24 cellular contexts compared by ENCODE assay signal in the genomic region with DNA sequence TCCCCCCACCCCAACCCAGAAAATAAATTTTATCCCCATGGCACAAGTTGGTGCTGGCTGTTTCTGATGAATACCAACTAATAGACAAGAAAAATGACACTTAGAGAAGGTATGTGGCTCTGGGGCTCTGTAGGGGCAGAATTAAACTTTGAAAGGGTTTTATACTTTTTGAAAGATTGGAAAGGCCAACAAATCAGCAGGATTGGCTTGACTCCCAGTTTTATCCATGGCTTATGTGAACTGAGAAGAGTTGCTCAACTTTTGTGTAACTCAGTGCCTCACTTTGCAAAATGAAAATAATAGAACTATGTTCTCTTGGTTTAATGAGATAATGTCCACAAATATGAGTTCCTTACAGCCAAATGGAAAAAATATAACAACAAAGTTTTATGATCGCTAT.
"Had no signal": no experiment of that assay in that cellular context is flagged by ENCODE, and none has a peak within 500 bp of the region (broad histone marks: within the 10 kb centered on the region; RNA-seq: fewer than 3 reads in every experiment).

No MANE protein-coding gene starts in this region.

- H3K27ac ChIP-seq: epithelial cell of prostate, heart right ventricle, neural progenitor cell, prostate gland, suprapubic skin, transverse colon, uterus had no signal

- H3K36me3 Mint-ChIP-seq: activated naive CD4-positive, alpha-beta T cell treated with anti-CD3 and anti-CD28 coated beads, Interleukin-2, amount 10 ng/mL, durations not matched to agents 7 days and 5 days; naive thymus-derived CD4-positive, alpha-beta T cell; neural progenitor cell had no signal

- H3K27me3 Mint-ChIP-seq: activated CD4-positive, alpha-beta T cell treated with anti-CD3 and anti-CD28 coated beads, Interleukin-2, amount 10 ng/mL, durations not matched to agents 24 days and 14 days; activated naive CD4-positive, alpha-beta T cell treated with anti-CD3 and anti-CD28 coated beads, Interleukin-2, amount 10 ng/mL, durations not matched to agents 7 days and 5 days; activated naive CD8-positive, alpha-beta T cell treated with anti-CD3 and anti-CD28 coated beads, Interleukin-2, amount 50 U/mL, for 24 hours; activated T-cell treated with anti-CD3 and anti-CD28 coated beads, Interleukin-2, amount 50 U/mL, for 24 hours; stimulated activated naive CD8-positive, alpha-beta T cell treated with anti-CD3 and anti-CD28 coated beads, Interleukin-15, Interleukin-2, amounts not matched to agents 100 ng/mL and 50 ng/mL, for 24 hours had no signal

- H3K9me3 Mint-ChIP-seq: activated CD4-positive, alpha-beta T cell treated with anti-CD3 and anti-CD28 coated beads, Interleukin-2, amount 10 ng/mL, durations not matched to agents 24 days and 14 days; activated CD8-positive, alpha-beta T cell treated with anti-CD3 and anti-CD28 coated beads for 36 hours; activated naive CD4-positive, alpha-beta T cell treated with anti-CD3 and anti-CD28 coated beads, Interleukin-2, amount 10 ng/mL, durations not matched to agents 7 days and 5 days; activated naive CD8-positive, alpha-beta T cell treated with anti-CD3 and anti-CD28 coated beads, Interleukin-2, amount 50 U/mL, for 24 hours; activated T-cell treated with anti-CD3 and anti-CD28 coated beads, Interleukin-2, amount 50 U/mL, for 24 hours; stimulated activated naive CD8-positive, alpha-beta T cell treated with anti-CD3 and anti-CD28 coated beads, Interleukin-15, Interleukin-2, amounts not matched to agents 100 ng/mL and 50 ng/mL, for 24 hours had no signal

- ATAC-seq: activated CD8-positive, alpha-beta T cell treated with anti-CD3 and anti-CD28 coated beads for 36 hours; activated naive CD8-positive, alpha-beta T cell treated with anti-CD3 and anti-CD28 coated beads, Interleukin-2, amount 50 U/mL, for 24 hours; heart right ventricle; left ventricle myocardium superior; naive thymus-derived CD4-positive, alpha-beta T cell; right cardiac atrium had no signal

- H3K4me3 Mint-ChIP-seq: activated CD4-positive, alpha-beta T cell treated with anti-CD3 and anti-CD28 coated beads, Interleukin-2, amount 10 ng/mL, durations not matched to agents 24 days and 14 days; activated CD8-positive, alpha-beta T cell treated with anti-CD3 and anti-CD28 coated beads for 36 hours; activated naive CD4-positive, alpha-beta T cell treated with anti-CD3 and anti-CD28 coated beads, Interleukin-2, amount 10 ng/mL, durations not matched to agents 7 days and 5 days; activated naive CD8-positive, alpha-beta T cell treated with anti-CD3 and anti-CD28 coated beads, Interleukin-2, amount 50 U/mL, for 24 hours; activated T-cell treated with anti-CD3 and anti-CD28 coated beads, Interleukin-2, amount 50 U/mL, for 24 hours; naive thymus-derived CD4-positive, alpha-beta T cell; neural progenitor cell; stimulated activated naive CD8-positive, alpha-beta T cell treated with anti-CD3 and anti-CD28 coated beads, Interleukin-15, Interleukin-2, amounts not matched to agents 100 ng/mL and 50 ng/mL, for 24 hours had no signal

- H3K4me1 Mint-ChIP-seq: activated CD4-positive, alpha-beta T cell treated with anti-CD3 and anti-CD28 coated beads, Interleukin-2, amount 10 ng/mL, durations not matched to agents 24 days and 14 days; activated naive CD4-positive, alpha-beta T cell treated with anti-CD3 and anti-CD28 coated beads, Interleukin-2, amount 10 ng/mL, durations not matched to agents 7 days and 5 days; activated naive CD8-positive, alpha-beta T cell treated with anti-CD3 and anti-CD28 coated beads, Interleukin-2, amount 50 U/mL, for 24 hours; naive thymus-derived CD4-positive, alpha-beta T cell had no signal

- DNase-seq: activated CD4-positive, alpha-beta T cell treated with anti-CD3 and anti-CD28 coated beads, Interleukin-2, amount 10 ng/mL, durations not matched to agents 24 days and 14 days; activated CD4-positive, CD25-positive, alpha-beta regulatory T cell; activated CD8-positive, alpha-beta T cell treated with anti-CD3 and anti-CD28 coated beads for 36 hours; activated naive CD4-positive, alpha-beta T cell treated with anti-CD3 and anti-CD28 coated beads, Interleukin-2, amount 10 ng/mL, durations not matched to agents 7 days and 5 days; activated naive CD8-positive, alpha-beta T cell treated with anti-CD3 and anti-CD28 coated beads, Interleukin-2, amount 50 U/mL, for 24 hours; activated T-cell treated with anti-CD3 and anti-CD28 coated beads, Interleukin-2, amount 50 U/mL, for 24 hours; heart right ventricle; kidney glomerular epithelial cell; left ventricle myocardium superior; mesendoderm; naive thymus-derived CD4-positive, alpha-beta T cell; right cardiac atrium; small intestine; stimulated activated CD4-positive, alpha-beta T cell treated with anti-CD3 and anti-CD28 coated beads, Interleukin-15, amount 100 ng/mL, for 24 hours; stimulated activated CD4-positive, alpha-beta T cell treated with anti-CD3 and anti-CD28 coated beads, Interleukin-2, amount 100 ng/mL, for 48 hours; T-helper 1 cell; T1000; transverse colon; uterus had no signal

- H3K27ac Mint-ChIP-seq: activated CD4-positive, alpha-beta T cell treated with anti-CD3 and anti-CD28 coated beads, Interleukin-2, amount 10 ng/mL, durations not matched to agents 24 days and 14 days; activated CD8-positive, alpha-beta T cell treated with anti-CD3 and anti-CD28 coated beads for 36 hours; activated naive CD4-positive, alpha-beta T cell treated with anti-CD3 and anti-CD28 coated beads, Interleukin-2, amount 10 ng/mL, durations not matched to agents 7 days and 5 days; activated naive CD8-positive, alpha-beta T cell treated with anti-CD3 and anti-CD28 coated beads, Interleukin-2, amount 50 U/mL, for 24 hours; activated T-cell treated with anti-CD3 and anti-CD28 coated beads, Interleukin-2, amount 50 U/mL, for 24 hours; neural progenitor cell; stimulated activated naive CD8-positive, alpha-beta T cell treated with anti-CD3 and anti-CD28 coated beads, Interleukin-15, Interleukin-2, amounts not matched to agents 100 ng/mL and 50 ng/mL, for 24 hours had no signal

- H3K4me1 ChIP-seq: heart right ventricle, prostate gland, suprapubic skin, transverse colon, uterus had no signal

- H3K4me3 ChIP-seq: heart right ventricle, neural progenitor cell, prostate gland, suprapubic skin, transverse colon, uterus had no signal

- H3K36me3 ChIP-seq: heart right ventricle, neural progenitor cell, prostate gland, suprapubic skin, transverse colon, uterus had no signal

- H3K9me3 ChIP-seq: heart right ventricle, prostate gland, suprapubic skin, transverse colon, uterus had no signal

- H3K27me3 ChIP-seq: heart right ventricle, neural progenitor cell, suprapubic skin, transverse colon, uterus had no signal
